16 cellular contexts compared by ENCODE assay signal in the genomic region with DNA sequence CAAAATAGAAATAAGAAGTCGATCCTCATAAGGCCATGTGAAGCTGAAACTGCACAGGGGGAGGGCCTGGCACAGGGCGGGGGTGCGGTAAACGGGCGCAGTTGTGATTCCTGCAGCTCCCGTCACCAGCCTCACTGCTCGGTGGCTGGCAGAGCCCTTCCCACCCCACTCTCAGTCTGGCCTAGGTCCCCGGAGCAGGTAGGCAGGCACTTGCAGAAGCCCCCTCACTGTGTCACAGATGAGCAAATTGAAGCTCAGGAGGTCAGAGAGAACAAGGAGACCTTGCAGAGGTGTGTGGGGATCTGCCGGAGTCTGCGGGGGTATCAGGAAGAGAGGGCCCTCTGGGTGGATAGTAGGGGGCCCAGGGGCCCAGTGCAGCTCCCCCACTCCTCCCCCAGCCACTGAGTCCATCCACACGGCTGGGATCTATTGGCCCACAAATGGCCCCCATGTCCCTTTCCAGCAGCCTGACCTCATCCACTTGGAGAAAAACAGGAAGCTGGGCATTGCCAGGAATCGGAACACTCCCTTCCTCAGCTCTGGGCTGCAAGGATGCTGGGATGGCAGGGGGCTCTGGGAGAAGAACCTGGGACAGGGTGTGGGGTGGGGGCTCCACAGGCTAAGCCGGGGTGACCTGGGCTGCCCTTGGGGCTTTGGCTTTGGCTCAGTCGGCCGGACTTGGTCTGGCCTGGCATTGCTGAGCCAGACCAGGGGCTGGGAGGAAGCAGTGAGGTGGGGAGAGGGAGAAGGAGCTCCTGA. TPM values are rescaled to one million over a fixed set of nuclear protein-coding genes. Genes with fewer than 3 reads are reported as not detected.
DNase-seq lines count a peak whose midpoint lies in the region; ATAC-seq and TF ChIP-seq lines count a peak whose summit lies in the region.
"Had no signal": no experiment of that assay in that cellular context is flagged by ENCODE, and none has a peak within 500 bp of the region (broad histone marks: within the 10 kb centered on the region; RNA-seq: fewer than 3 reads in every experiment).

No MANE protein-coding gene starts in this region.

- no peak overlapping the region for H3K4me2 ChIP-seq in SK-N-SH
- no peak overlapping the region for H3K4me2 ChIP-seq in mesendoderm (ENCODE audit: low read length)

- H3K9ac ChIP-seq in SK-N-SH (no peak overlapping the region), mesendoderm (ENCODE audit: low read length) (no peak overlapping the region)

- H3K27me3 ChIP-seq in SK-N-SH (ENCODE audit: insufficient read depth) (no peaks in the 10 kb centered on the region), mesendoderm (ENCODE audit: insufficient read depth, low read length, poor library complexity) (no peaks in the 10 kb centered on the region), transverse colon (no peaks in the 10 kb centered on the region)

- in situ Hi-C loops in transverse colon (cut with MboI; ENCODE audit: low pct_ligation_motif_present in 1 of 4, low pct_unique_long_range_greater_than_20kb in 1 of 4, low sequenced_read_pairs in 3 of 4) = no loop called here

- H4K5ac ChIP-seq in mesendoderm (ENCODE audit: low read length) = no peak overlapping the region

- H3K27ac ChIP-seq in SK-N-SH (ENCODE audit: low read depth in 2 of 2, low read length in 1 of 2) (peak overlapping the region in 1 of 2 experiments; percentile 26; a peak in 1 of 4 replicates), mesendoderm (ENCODE audit: low read depth, low read length) (no peak overlapping the region), transverse colon (peak overlapping the region in 1 of 4 donors; percentile 17)

- peaks cover 17 to 18% of the 10 kb centered on the region in 2 experiments; a peak in 3 of 4 replicates for H3K4me1 ChIP-seq in SK-N-SH (ENCODE audit: control insufficient read depth in 1 of 2, insufficient read depth in 2 of 2, low read depth in 1 of 2, low read length in 1 of 2)
- peaks cover 19% of the 10 kb centered on the region for H3K4me1 ChIP-seq in mesendoderm (ENCODE audit: control insufficient read depth, low read depth, low read length)
- peaks cover 0 to 2% (median 0%) of the 10 kb centered on the region in 4 donors for H3K4me1 ChIP-seq in transverse colon

- DNase-seq in SK-N-SH (peak; percentile 30), fibroblast of the aortic adventitia (ENCODE audit: low read depth) (peak; percentile 44), mesendoderm (no peak), transverse colon (peak; percentile 6), SIG-M5 treated with dmso at 0.1 percent for 504 hours (lab: John Stamatoyannopoulos, UW; ENCODE audit: unreplicated experiment) (no peak), kidney tubule cell (ENCODE audit: low spot score) (no peak)
- DNase-seq: activated CD4-positive, CD25-positive, alpha-beta regulatory T cell; CD4-positive, CD25-positive, alpha-beta regulatory T cell; mucosa of descending colon; NCI-H1105; NCI-H345; stimulated activated CD4-positive, alpha-beta T cell treated with anti-CD3 and anti-CD28 coated beads, Interleukin-2, amount 100 ng/mL, for 48 hours; SW 1271 had no signal

- H2BK5ac ChIP-seq in mesendoderm (ENCODE audit: low read length) = no peak overlapping the region

- TF ChIP-seq RAD21 in SK-N-SH (IDR thresholded peaks at IDR 0.05; ENCODE audit: low read length) = no peak

- H3K23ac ChIP-seq in mesendoderm (ENCODE audit: low read length) = no peak overlapping the region

- H3K36me3 ChIP-seq in SK-N-SH (replicated peaks in 1 of 2; ENCODE audit: control insufficient read depth in 1 of 2, insufficient read depth in 2 of 2, low read length in 1 of 2) (no peaks in the 10 kb centered on the region), mesendoderm (ENCODE audit: control insufficient read depth, insufficient read depth, low read length) (no peaks in the 10 kb centered on the region), transverse colon (no peaks in the 10 kb centered on the region)

- H2BK120ac ChIP-seq in mesendoderm (ENCODE audit: low read depth, low read length) = no peak overlapping the region

- no peak overlapping the region for H3K18ac ChIP-seq in mesendoderm (ENCODE audit: low read length)

- H3K9me2 ChIP-seq in SK-N-SH = no peaks in the 10 kb centered on the region

- H3K79me2 ChIP-seq in SK-N-SH (ENCODE audit: insufficient read depth) (no peaks in the 10 kb centered on the region), mesendoderm (ENCODE audit: control insufficient read depth, insufficient read depth, low read length) (no peaks in the 10 kb centered on the region)

- POLR2A ChIA-PET in SK-N-SH (lab: Yijun Ruan, JAX) = interaction anchor here (0.7 kb wide), 1 partner anchor 22 kb away, joined by 3 read pairs; no protein-coding TSS in a partner anchor

- no peaks in the 10 kb centered on the region for H3K9me3 ChIP-seq in SK-N-SH
- no peaks in the 10 kb centered on the region for H3K9me3 ChIP-seq in transverse colon
- H3K9me3 ChIP-seq: mucosa of descending colon had no signal

- TF ChIP-seq CTCF in SK-N-SH (IDR thresholded peaks at IDR 0.05) = no peak
- TF ChIP-seq CTCF in fibroblast of the aortic adventitia (IDR thresholded peaks at IDR 0.05; ENCODE audit: insufficient read depth, low read length) = no peak
- TF ChIP-seq CTCF in transverse colon (IDR thresholded peaks at IDR 0.05) = no peak

- CTCF ChIA-PET in SK-N-SH (lab: Yijun Ruan, JAX) = interaction anchor here (0.6 to 1.6 kb wide), 5 partner anchors 42 to 333 kb away, joined by 3 to 5 read pairs (median 3); no protein-coding TSS in a partner anchor

- no peak overlapping the region for H2BK15ac ChIP-seq in mesendoderm (replicated peaks; ENCODE audit: low read depth)

- H3F3A ChIP-seq in SK-N-SH (replicated peaks; ENCODE audit: insufficient read depth) = peaks cover 13% of the 10 kb centered on the region

- H4K20me1 ChIP-seq in SK-N-SH (ENCODE audit: insufficient read depth) = no peaks in the 10 kb centered on the region

- no peak overlapping the region for H4K8ac ChIP-seq in mesendoderm (ENCODE audit: low read depth, low read length)

- TF ChIP-seq EP300 in SK-N-SH (IDR thresholded peaks at IDR 0.05; ENCODE audit: borderline replicate concordance in 1 of 2, low read depth in 1 of 2, low read length in 1 of 2) (no peak), transverse colon (IDR thresholded peaks at IDR 0.05; ENCODE audit: low read depth) (no peak)

- ATAC-seq in SK-N-SH treated with all-trans-retinoic acid at 6 μM for 48 hours (no peak), GM18519 (IDR thresholded peaks at IDR 0.05; ENCODE audit: low FRiP score, unreplicated experiment) (no peak)
- ATAC-seq: GM12878, mucosa of descending colon had no signal

- H3K4me3 ChIP-seq in SK-N-SH (ENCODE audit: low read depth in 2 of 2, low read length in 1 of 2) (no peak overlapping the region), fibroblast of the aortic adventitia (ENCODE audit: low read depth, low read length) (no peak overlapping the region), mesendoderm (ENCODE audit: low read length) (no peak overlapping the region), transverse colon (no peak overlapping the region)
- H3K4me3 ChIP-seq: GM12878, mucosa of descending colon had no signal

- peak overlapping the region; percentile 87 for H2AFZ ChIP-seq in SK-N-SH (ENCODE audit: low read depth)

- intact Hi-C loops in transverse colon (cut with DNase I; ENCODE audit: low total_unique reads) = no loop called here

- peak overlapping the region; percentile 20 for H3K56ac ChIP-seq in mesendoderm (ENCODE audit: low read length)

- 90% methylated on average over 15 of the region's 15 CpGs for WGBS in SK-N-SH (ENCODE audit: low lambda C conversion rate)
- WGBS in mesendoderm (ENCODE audit: extremely low coverage, insufficient coverage, low lambda C conversion rate) = no CpG with 5 or more reads among the region's 15 CpGs
- 84 to 86% methylated on average over 1 to 15 of the region's 15 CpGs for WGBS in transverse colon (ENCODE audit: low coverage in 1 of 2), 2 donors

- no peaks in the 10 kb centered on the region for H3K79me1 ChIP-seq in mesendoderm (ENCODE audit: low read length)

- no peak overlapping the region for H2AK5ac ChIP-seq in mesendoderm (ENCODE audit: low read length)

- no peak for TF ChIP-seq POLR2A in transverse colon (IDR thresholded peaks at IDR 0.05)

- H3K4ac ChIP-seq in mesendoderm (ENCODE audit: low read depth, low read length) = no peak overlapping the region

TF ChIP-seq in SK-N-SH, 30 proteins besides CTCF, POLR2A, EP300 and RAD21 (continues in another document):
- TF ChIP-seq GABPA (IDR thresholded peaks at IDR 0.05; ENCODE audit: low read depth) (no peak), EZH2phosphoT487 (IDR thresholded peaks at IDR 0.05; ENCODE audit: borderline replicate concordance, low read depth) (no peak), TAF1 (IDR thresholded peaks at IDR 0.05; ENCODE audit: borderline replicate concordance, low read depth, low read length) (no peak)
- TF ChIP-seq, protein P1, sequence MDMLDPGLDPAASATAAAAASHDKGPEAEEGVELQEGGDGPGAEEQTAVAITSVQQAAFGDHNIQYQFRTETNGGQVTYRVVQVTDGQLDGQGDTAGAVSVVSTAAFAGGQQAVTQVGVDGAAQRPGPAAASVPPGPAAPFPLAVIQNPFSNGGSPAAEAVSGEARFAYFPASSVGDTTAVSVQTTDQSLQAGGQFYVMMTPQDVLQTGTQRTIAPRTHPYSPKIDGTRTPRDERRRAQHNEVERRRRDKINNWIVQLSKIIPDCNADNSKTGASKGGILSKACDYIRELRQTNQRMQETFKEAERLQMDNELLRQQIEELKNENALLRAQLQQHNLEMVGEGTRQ (IDR thresholded peaks at IDR 0.05; ENCODE audit: borderline replicate concordance, low read depth, low read length) = no peak

TF ChIP-seq in SK-N-SH treated with all-trans-retinoic acid at 6 μM for 48 hours, 23 proteins besides CTCF, POLR2A, EP300 and RAD21:
- TF ChIP-seq OSR1 (CRISPR knock-in tag; IDR thresholded peaks at IDR 0.05) (no peak), ZNF70 (CRISPR knock-in tag; IDR thresholded peaks at IDR 0.05) (no peak)

RNA-seq across cellular contexts. Expression of a gene that starts 21.4 kb away (rescaled TPM):
- 11.9 and 13.7 TPM in 2 replicates for polyA plus RNA-seq in SK-N-SH (2012; rRNA removed)
- 4.4 and 7.2 TPM in 2 replicates for polyA plus RNA-seq in SK-N-SH (2012; cell fraction: cytosol; rRNA removed)
- polyA plus RNA-seq in SK-N-SH (2012; cell fraction: nucleus; rRNA removed) = 51.1 and 59.6 TPM in 2 replicates
- total RNA-seq in fibroblast of the aortic adventitia (ENCODE audit: low replicate concordance) = 1.6 and 3.3 TPM in 2 replicates
- 1.6 TPM for polyA plus RNA-seq in mesendoderm (2013, experiment 1 of 2)
- 2.0 TPM for polyA plus RNA-seq in mesendoderm (2013, experiment 2 of 2)
- 10 to 100 TPM; 13.0 to 33.7 (median 18.7) TPM for total RNA-seq in transverse colon

Comparison
In these comparisons a context has a peak if more than half of its experiments do, and no peak if none do; other contexts are left out.
1. DNase-seq: peak in SK-N-SH (single experiment), fibroblast of the aortic adventitia (single experiment) and transverse colon (single experiment); none in mesendoderm (single experiment), SIG-M5 treated with dmso at 0.1 percent for 504 hours (single experiment) and kidney tubule cell (single experiment).